26 cellular contexts compared by ENCODE assay signal in the genomic region with DNA sequence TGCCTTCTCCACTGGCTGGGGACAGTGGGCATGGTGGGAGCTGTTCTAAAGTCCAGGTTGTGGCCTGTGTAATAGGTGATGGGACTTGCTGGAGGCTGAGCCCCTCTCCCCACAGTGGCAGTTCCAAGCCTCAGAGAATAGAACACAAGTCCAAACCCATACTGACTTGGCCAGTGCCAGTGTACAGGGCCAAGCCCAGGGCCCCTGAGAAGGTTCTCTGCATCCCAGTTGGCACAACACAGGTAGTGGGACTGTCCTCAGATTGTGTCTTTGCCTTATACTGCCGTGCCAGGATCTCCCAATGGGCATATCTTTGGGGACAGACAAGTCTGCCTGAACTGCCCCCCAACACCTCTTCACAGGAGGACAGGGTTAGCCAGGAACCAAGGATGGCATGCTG. TPM values are rescaled to one million over a fixed set of nuclear protein-coding genes. Genes with fewer than 3 reads are reported as not detected.
"Had no signal": no experiment of that assay in that cellular context is flagged by ENCODE, and none has a peak within 500 bp of the region (broad histone marks: within the 10 kb centered on the region; RNA-seq: fewer than 3 reads in every experiment).

No MANE protein-coding gene starts in this region.

- H3K4me2 ChIP-seq: neural progenitor cell had no signal

- H3K9me3 ChIP-seq: heart left ventricle, left lung, lower lobe of right lung, right lobe of liver, testis, transverse colon had no signal

- H3K36me3 ChIP-seq: heart left ventricle, lower lobe of right lung, neural progenitor cell, right lobe of liver, transverse colon had no signal

- H3K36me3 Mint-ChIP-seq: immature natural killer cell, natural killer cell, neural progenitor cell had no signal

- H3K27ac ChIP-seq: lower lobe of right lung, neural progenitor cell, right lobe of liver, testis, transverse colon had no signal

- ATAC-seq: activated naive CD8-positive, alpha-beta T cell treated with anti-CD3 and anti-CD28 coated beads, Interleukin-2, amount 50 U/mL, for 24 hours; activated T-cell treated with anti-CD3 and anti-CD28 coated beads, Interleukin-2, amount 50 U/mL, for 4 hours; activated T-helper 17 cell treated with anti-CD3 and anti-CD28 coated beads, Interleukin-2, amount 50 U/mL, for 72 hours; esophagus mucosa; heart left ventricle; left lung; lower lobe of right lung; natural killer cell; right lobe of liver had no signal

- H3K27ac Mint-ChIP-seq: activated naive CD4-positive, alpha-beta T cell treated with anti-CD3 and anti-CD28 coated beads, Interleukin-2, amount 50 U/mL, for 24 hours; activated naive CD8-positive, alpha-beta T cell treated with anti-CD3 and anti-CD28 coated beads, Interleukin-2, amount 50 U/mL, for 24 hours; activated T-helper 17 cell treated with anti-CD3 and anti-CD28 coated beads, Interleukin-2, amount 50 U/mL, for 72 hours; immature natural killer cell; natural killer cell; neural progenitor cell had no signal

- H3K4me3 Mint-ChIP-seq: activated naive CD4-positive, alpha-beta T cell treated with anti-CD3 and anti-CD28 coated beads, Interleukin-2, amount 50 U/mL, for 24 hours; activated naive CD8-positive, alpha-beta T cell treated with anti-CD3 and anti-CD28 coated beads, Interleukin-2, amount 50 U/mL, for 24 hours; activated T-cell treated with anti-CD3 and anti-CD28 coated beads, Interleukin-2, amount 50 U/mL, for 4 hours; activated T-helper 17 cell treated with anti-CD3 and anti-CD28 coated beads, Interleukin-2, amount 50 U/mL, for 72 hours; immature natural killer cell; natural killer cell; neural progenitor cell had no signal

- H3K9ac ChIP-seq: neural progenitor cell had no signal

- H3K4me3 ChIP-seq: lower lobe of right lung, neural progenitor cell, right lobe of liver, testis, transverse colon had no signal

- DNase-seq: activated CD4-positive, alpha-beta T cell treated with anti-CD3 and anti-CD28 coated beads for 4 hours; activated CD4-positive, alpha-beta T cell treated with anti-CD3 and anti-CD28 coated beads, Interleukin-2, amount 50 U/mL, for 4 hours; activated naive CD8-positive, alpha-beta T cell treated with anti-CD3 and anti-CD28 coated beads, Interleukin-2, amount 50 U/mL, for 24 hours; activated T-cell treated with anti-CD3 and anti-CD28 coated beads, Interleukin-2, amount 50 U/mL, for 4 hours; amygdala; caudate nucleus; cortex of kidney; heart left ventricle; hypothalamus; immature natural killer cell; left lung; lower lobe of right lung; mesendoderm; natural killer cell; right lobe of liver; small intestine; stimulated activated CD4-positive, alpha-beta T cell treated with anti-CD3 and anti-CD28 coated beads, Interleukin-15, amount 100 ng/mL, for 24 hours; stimulated activated CD4-positive, alpha-beta T cell treated with anti-CD3 and anti-CD28 coated beads, Interleukin-2, amount 100 ng/mL, for 24 hours; stimulated activated naive CD4-positive, alpha-beta T cell; testis; transverse colon had no signal

- H3K27me3 ChIP-seq: heart left ventricle, left lung, right lobe of liver, testis, transverse colon had no signal

- H3K9me3 Mint-ChIP-seq: activated naive CD4-positive, alpha-beta T cell treated with anti-CD3 and anti-CD28 coated beads, Interleukin-2, amount 50 U/mL, for 24 hours; activated T-helper 17 cell treated with anti-CD3 and anti-CD28 coated beads, Interleukin-2, amount 50 U/mL, for 72 hours; immature natural killer cell; natural killer cell; neural progenitor cell had no signal

- H3K27me3 Mint-ChIP-seq: activated naive CD8-positive, alpha-beta T cell treated with anti-CD3 and anti-CD28 coated beads, Interleukin-2, amount 50 U/mL, for 24 hours; activated T-helper 17 cell treated with anti-CD3 and anti-CD28 coated beads, Interleukin-2, amount 50 U/mL, for 72 hours had no signal

RNA-seq across cellular contexts. Expression of gene PDLIM4, which starts 41.3 kb away (rescaled TPM):
- total RNA-seq: activated T-helper 17 cell treated with anti-CD3 and anti-CD28 coated beads, Interleukin-2, amount 50 U/mL, for 72 hours; mononuclear cell; natural killer cell had no signal
